Comparison of ENCODE assay signal across 28 cellular contexts in genomic region chr16:64826374-64826773, GRCh38.
"Had no signal": no experiment of that assay in that cellular context is flagged by ENCODE, and none has a peak within 500 bp of the region (broad histone marks: within the 10 kb centered on the region; RNA-seq: fewer than 3 reads in every experiment).

No MANE protein-coding gene starts in this region.

- H3K4me3 Mint-ChIP-seq: activated CD4-positive, alpha-beta T cell treated with anti-CD3 and anti-CD28 coated beads, Interleukin-2, amount 10 ng/mL, durations not matched to agents 7 days and 5 days; activated CD8-positive, alpha-beta memory T cell treated with anti-CD3 and anti-CD28 coated beads, Interleukin-2, amount 10 ng/mL, durations not matched to agents 7 days and 5 days; activated CD8-positive, alpha-beta T cell treated with anti-CD3 and anti-CD28 coated beads for 36 hours; central memory CD8-positive, alpha-beta T cell; naive thymus-derived CD4-positive, alpha-beta T cell; neural crest cell; type B pancreatic cell had no signal

- FAIRE-seq: TTC549 had no signal

- H3K36me3 Mint-ChIP-seq: activated CD8-positive, alpha-beta memory T cell treated with anti-CD3 and anti-CD28 coated beads, Interleukin-2, amount 10 ng/mL, durations not matched to agents 7 days and 5 days; type B pancreatic cell had no signal

- H3K27me3 ChIP-seq: adrenal gland, body of pancreas, left lung, sigmoid colon, spleen, vagina had no signal

- H3K27me3 Mint-ChIP-seq: activated CD4-positive, alpha-beta T cell treated with anti-CD3 and anti-CD28 coated beads, Interleukin-2, amount 10 ng/mL, durations not matched to agents 7 days and 5 days; activated CD8-positive, alpha-beta memory T cell treated with anti-CD3 and anti-CD28 coated beads, Interleukin-2, amount 10 ng/mL, durations not matched to agents 7 days and 5 days; activated CD8-positive, alpha-beta T cell treated with anti-CD3 and anti-CD28 coated beads for 36 hours; central memory CD8-positive, alpha-beta T cell; naive thymus-derived CD4-positive, alpha-beta T cell; type B pancreatic cell had no signal

- H3K9me3 ChIP-seq: adrenal gland, body of pancreas, sigmoid colon, thoracic aorta, vagina had no signal

- H3K4me3 ChIP-seq: adrenal gland, body of pancreas, left lung, lung, sigmoid colon, spleen, thoracic aorta, vagina had no signal

- DNase-seq: activated CD4-positive, alpha-beta T cell treated with anti-CD3 and anti-CD28 coated beads, Interleukin-2, amount 10 ng/mL, durations not matched to agents 7 days and 5 days; activated CD4-positive, CD25-positive, alpha-beta regulatory T cell treated with anti-CD3 and anti-CD28 coated beads, Interleukin-2, amount 50 U/mL, for 72 hours; activated CD8-positive, alpha-beta memory T cell treated with anti-CD3 and anti-CD28 coated beads, Interleukin-2, amount 10 ng/mL, durations not matched to agents 7 days and 5 days; activated CD8-positive, alpha-beta T cell treated with anti-CD3 and anti-CD28 coated beads for 36 hours; activated T-cell treated with anti-CD3 and anti-CD28 coated beads for 4 hours; adrenal gland; body of pancreas; cortex of kidney; foreskin melanocyte; kidney glomerular epithelial cell; left lung; naive thymus-derived CD4-positive, alpha-beta T cell; occipital lobe; sigmoid colon; spleen; stimulated activated CD4-positive, alpha-beta T cell treated with anti-CD3 and anti-CD28 coated beads, Interleukin-4, amount 100 ng/mL, for 1 hour; stimulated activated naive CD4-positive, alpha-beta T cell treated with Interleukin-2 at 50 U/mL for 16 hours; T-helper 1 cell; WERI-Rb-1 had no signal

- H3K4me1 ChIP-seq: adrenal gland, body of pancreas, left lung, spleen had no signal

- H3K27ac ChIP-seq: adrenal gland, body of pancreas, epithelial cell of prostate, left lung, sigmoid colon, spleen, thoracic aorta, vagina, WERI-Rb-1 had no signal

- H3K27ac Mint-ChIP-seq: activated CD4-positive, alpha-beta T cell treated with anti-CD3 and anti-CD28 coated beads, Interleukin-2, amount 10 ng/mL, durations not matched to agents 7 days and 5 days; activated CD8-positive, alpha-beta memory T cell treated with anti-CD3 and anti-CD28 coated beads, Interleukin-2, amount 10 ng/mL, durations not matched to agents 7 days and 5 days; activated CD8-positive, alpha-beta T cell treated with anti-CD3 and anti-CD28 coated beads for 36 hours; activated naive CD4-positive, alpha-beta T cell treated with anti-CD3 and anti-CD28 coated beads, Interleukin-2, amount 50 U/mL, for 72 hours; naive thymus-derived CD4-positive, alpha-beta T cell; type B pancreatic cell had no signal

- ATAC-seq: activated CD8-positive, alpha-beta memory T cell treated with anti-CD3 and anti-CD28 coated beads, Interleukin-2, amount 10 ng/mL, durations not matched to agents 7 days and 5 days; activated CD8-positive, alpha-beta T cell treated with anti-CD3 and anti-CD28 coated beads for 36 hours; activated naive CD4-positive, alpha-beta T cell treated with anti-CD3 and anti-CD28 coated beads, Interleukin-2, amount 50 U/mL, for 72 hours; body of pancreas; left lung; naive thymus-derived CD4-positive, alpha-beta T cell had no signal

- H3K36me3 ChIP-seq: adrenal gland, left lung, sigmoid colon, spleen, thoracic aorta, vagina, WERI-Rb-1 had no signal

- H3K4me1 Mint-ChIP-seq: activated CD4-positive, alpha-beta T cell treated with anti-CD3 and anti-CD28 coated beads, Interleukin-2, amount 10 ng/mL, durations not matched to agents 7 days and 5 days; activated CD8-positive, alpha-beta memory T cell treated with anti-CD3 and anti-CD28 coated beads, Interleukin-2, amount 10 ng/mL, durations not matched to agents 7 days and 5 days; central memory CD8-positive, alpha-beta T cell; naive thymus-derived CD4-positive, alpha-beta T cell had no signal
